Comparison of ENCODE assay signal across 1 cellular context in the genomic region with DNA sequence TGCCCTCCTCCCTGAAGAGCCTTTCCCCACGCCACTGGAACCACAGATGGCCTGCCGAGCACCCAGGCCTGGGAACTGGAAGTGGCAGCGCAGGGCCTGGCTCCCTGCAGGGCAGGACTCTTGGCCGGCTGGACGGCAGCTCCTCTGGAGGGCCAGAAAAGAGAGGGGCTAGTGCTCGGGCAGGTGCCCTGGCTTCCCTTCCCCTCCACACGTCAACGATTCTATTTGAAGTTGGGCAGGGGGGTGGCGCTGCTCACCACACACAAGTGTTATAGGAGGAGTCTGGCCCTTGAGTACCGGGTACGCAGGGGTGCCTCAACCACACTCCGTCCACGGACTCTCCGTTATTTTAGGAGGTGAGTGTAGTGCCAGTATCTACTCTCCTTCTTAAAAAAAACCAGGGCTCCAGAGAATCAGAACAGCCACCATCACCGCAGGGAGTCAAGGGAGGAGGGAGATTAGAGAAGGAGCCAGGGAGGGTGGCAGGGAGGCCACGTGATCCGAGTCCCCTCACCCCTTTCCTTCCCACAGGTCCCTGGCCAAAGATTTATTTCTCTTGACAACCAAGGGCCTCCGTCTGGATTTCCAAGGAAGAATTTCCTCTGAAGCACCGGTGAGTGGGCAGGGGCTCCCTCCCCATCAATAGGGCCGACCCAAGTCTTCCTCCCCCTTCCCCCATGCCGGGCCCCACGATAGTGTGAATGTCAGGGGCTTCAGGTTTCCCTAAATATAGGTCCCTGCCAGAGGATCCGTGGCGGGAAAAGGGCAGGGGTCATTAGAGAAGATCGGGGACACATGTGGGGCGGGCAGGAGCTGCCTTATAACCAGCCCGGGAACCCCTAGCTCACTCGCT.
TF ChIP-seq lines count a peak whose summit lies in the region.

No MANE protein-coding gene starts in this region.

TF ChIP-seq in HepG2, 621 proteins besides CTCF, POLR2A, EP300 and RAD21 (continued from another document and continues in another):
- no peak for TF ChIP-seq LCORL (IDR thresholded peaks at IDR 0.05)
- TF ChIP-seq LCORL (CRISPR knock-in tag; IDR thresholded peaks at IDR 0.05): peak; percentile 79
- TF ChIP-seq, protein P1, sequence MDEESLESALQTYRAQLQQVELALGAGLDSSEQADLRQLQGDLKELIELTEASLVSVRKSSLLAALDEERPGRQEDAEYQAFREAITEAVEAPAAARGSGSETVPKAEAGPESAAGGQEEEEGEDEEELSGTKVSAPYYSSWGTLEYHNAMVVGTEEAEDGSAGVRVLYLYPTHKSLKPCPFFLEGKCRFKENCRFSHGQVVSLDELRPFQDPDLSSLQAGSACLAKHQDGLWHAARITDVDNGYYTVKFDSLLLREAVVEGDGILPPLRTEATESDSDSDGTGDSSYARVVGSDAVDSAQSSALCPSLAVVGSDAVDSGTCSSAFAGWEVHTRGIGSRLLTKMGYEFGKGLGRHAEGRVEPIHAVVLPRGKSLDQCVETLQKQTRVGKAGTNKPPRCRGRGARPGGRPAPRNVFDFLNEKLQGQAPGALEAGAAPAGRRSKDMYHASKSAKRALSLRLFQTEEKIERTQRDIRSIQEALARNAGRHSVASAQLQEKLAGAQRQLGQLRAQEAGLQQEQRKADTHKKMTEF (CRISPR knock-in tag; IDR thresholded peaks at IDR 0.05): no peak; the same call in 1 of the 2 replicates
- peak; percentile 88 for TF ChIP-seq ZFX (CRISPR knock-in tag; IDR thresholded peaks at IDR 0.05; ENCODE audit: low read depth)
- TF ChIP-seq REPIN1 (CRISPR knock-in tag; IDR thresholded peaks at IDR 0.05; ENCODE audit: borderline replicate concordance, low read depth): peak; percentile 93
- no peak for TF ChIP-seq CHD2 (IDR thresholded peaks at IDR 0.05; ENCODE audit: low read depth, low read length)
- peak; percentile 85 for TF ChIP-seq ZNF777 (CRISPR knock-in tag; IDR thresholded peaks at IDR 0.05)
- TF ChIP-seq NFRKB (IDR thresholded peaks at IDR 0.05): no peak
- peak; percentile 75 for TF ChIP-seq YEATS2 (CRISPR knock-in tag; IDR thresholded peaks at IDR 0.05; ENCODE audit: borderline replicate concordance)
- 0 out of 2 replicates have a peak, but pooled peaks have one; percentile 42 for TF ChIP-seq ZBTB44 (CRISPR knock-in tag; IDR thresholded peaks at IDR 0.05)
- peak; percentile 73 for TF ChIP-seq RBM39 (IDR thresholded peaks at IDR 0.05; ENCODE audit: low read depth, low read length, poor library complexity, severe bottlenecking)
- TF ChIP-seq ZFYVE20 (CRISPR knock-in tag; IDR thresholded peaks at IDR 0.05; ENCODE audit: borderline replicate concordance, low read depth): peak; percentile 84; the same call in 1 of the 2 replicates
- 0 out of 2 replicates have a peak, but pooled peaks have one; percentile 16 for TF ChIP-seq ZNF484 (CRISPR knock-in tag; IDR thresholded peaks at IDR 0.05; ENCODE audit: borderline replicate concordance, low read depth)
- no peak for TF ChIP-seq ZFAT (CRISPR knock-in tag; conservative IDR thresholded peaks at IDR 0.05)
- TF ChIP-seq FOSL1 (CRISPR knock-in tag; IDR thresholded peaks at IDR 0.05; ENCODE audit: borderline replicate concordance): no peak
- TF ChIP-seq ZNF414 (CRISPR knock-in tag; IDR thresholded peaks at IDR 0.05): peak; percentile 46; the same call in 1 of the 2 replicates
- TF ChIP-seq, protein P2, sequence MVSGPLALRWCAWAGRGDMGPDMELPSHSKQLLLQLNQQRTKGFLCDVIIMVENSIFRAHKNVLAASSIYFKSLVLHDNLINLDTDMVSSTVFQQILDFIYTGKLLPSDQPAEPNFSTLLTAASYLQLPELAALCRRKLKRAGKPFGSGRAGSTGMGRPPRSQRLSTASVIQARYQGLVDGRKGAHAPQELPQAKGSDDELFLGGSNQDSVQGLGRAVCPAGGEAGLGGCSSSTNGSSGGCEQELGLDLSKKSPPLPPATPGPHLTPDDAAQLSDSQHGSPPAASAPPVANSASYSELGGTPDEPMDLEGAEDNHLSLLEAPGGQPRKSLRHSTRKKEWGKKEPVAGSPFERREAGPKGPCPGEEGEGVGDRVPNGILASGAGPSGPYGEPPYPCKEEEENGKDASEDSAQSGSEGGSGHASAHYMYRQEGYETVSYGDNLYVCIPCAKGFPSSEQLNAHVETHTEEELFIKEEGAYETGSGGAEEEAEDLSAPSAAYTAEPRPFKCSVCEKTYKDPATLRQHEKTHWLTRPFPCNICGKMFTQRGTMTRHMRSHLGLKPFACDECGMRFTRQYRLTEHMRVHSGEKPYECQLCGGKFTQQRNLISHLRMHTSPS (CRISPR knock-in tag; IDR thresholded peaks at IDR 0.05; ENCODE audit: low read depth): peak; percentile 25; the same call in 1 of the 2 replicates
- 0 out of 2 replicates have a peak, but pooled peaks have one; percentile 85 for TF ChIP-seq ZNF274 (CRISPR knock-in tag; IDR thresholded peaks at IDR 0.05)
- TF ChIP-seq ZNF660 (CRISPR knock-in tag; IDR thresholded peaks at IDR 0.05; ENCODE audit: borderline replicate concordance, low read depth): no peak
- peak; percentile 18; the same call in 1 of the 2 replicates for TF ChIP-seq SOX5 (CRISPR knock-in tag; IDR thresholded peaks at IDR 0.05; ENCODE audit: borderline replicate concordance)
- TF ChIP-seq ZNF44 (CRISPR knock-in tag; IDR thresholded peaks at IDR 0.05): no peak
- TF ChIP-seq YY1 (IDR thresholded peaks at IDR 0.05; ENCODE audit: insufficient read depth, insufficient replicate concordance, low read depth, low read length): peak; percentile 7
- TF ChIP-seq SMAD3 (CRISPR knock-in tag; IDR thresholded peaks at IDR 0.05): no peak
- TF ChIP-seq ZNF101 (CRISPR knock-in tag; IDR thresholded peaks at IDR 0.05; ENCODE audit: borderline replicate concordance, low read depth): peak; percentile 12
- TF ChIP-seq, protein P3, sequence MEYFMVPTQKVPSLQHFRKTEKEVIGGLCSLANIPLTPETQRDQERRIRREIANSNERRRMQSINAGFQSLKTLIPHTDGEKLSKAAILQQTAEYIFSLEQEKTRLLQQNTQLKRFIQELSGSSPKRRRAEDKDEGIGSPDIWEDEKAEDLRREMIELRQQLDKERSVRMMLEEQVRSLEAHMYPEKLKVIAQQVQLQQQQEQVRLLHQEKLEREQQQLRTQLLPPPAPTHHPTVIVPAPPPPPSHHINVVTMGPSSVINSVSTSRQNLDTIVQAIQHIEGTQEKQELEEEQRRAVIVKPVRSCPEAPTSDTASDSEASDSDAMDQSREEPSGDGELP (IDR thresholded peaks at IDR 0.05; ENCODE audit: borderline replicate concordance, low read depth): 0 out of 2 replicates have a peak, but pooled peaks have one; percentile 30
- 0 out of 2 replicates have a peak, but pooled peaks have one; percentile 51 for TF ChIP-seq ETV6 (CRISPR knock-in tag; conservative IDR thresholded peaks at IDR 0.05)
- TF ChIP-seq CREB1 (IDR thresholded peaks at IDR 0.05): no peak
- TF ChIP-seq CREB1 (CRISPR knock-in tag; IDR thresholded peaks at IDR 0.05): no peak
- TF ChIP-seq NPAS2 (CRISPR knock-in tag; IDR thresholded peaks at IDR 0.05; ENCODE audit: borderline replicate concordance): no peak
- TF ChIP-seq ZFP36L2 (CRISPR knock-in tag; IDR thresholded peaks at IDR 0.05): no peak
- TF ChIP-seq HOXA3 (CRISPR knock-in tag; IDR thresholded peaks at IDR 0.05): peak; percentile 50; the same call in 1 of the 2 replicates
- peak; percentile 83 for TF ChIP-seq XRCC5 (optimal IDR thresholded peaks at IDR 0.05; ENCODE audit: low read length)
- peak; percentile 57 for TF ChIP-seq RXRA (CRISPR knock-in tag; IDR thresholded peaks at IDR 0.05)
- TF ChIP-seq ZNF350 (CRISPR knock-in tag; IDR thresholded peaks at IDR 0.05; ENCODE audit: borderline replicate concordance, low read depth): peak; percentile 72
- TF ChIP-seq ZBTB20 (CRISPR knock-in tag; IDR thresholded peaks at IDR 0.05; ENCODE audit: borderline replicate concordance, low read depth): no peak
- 0 out of 2 replicates have a peak, but pooled peaks have one; percentile 1 for TF ChIP-seq ZNF772 (CRISPR knock-in tag; IDR thresholded peaks at IDR 0.05)
- TF ChIP-seq SIX1 (CRISPR knock-in tag; IDR thresholded peaks at IDR 0.05; ENCODE audit: borderline replicate concordance): 0 out of 2 replicates have a peak, but pooled peaks have one; percentile 10
- TF ChIP-seq, protein P4, sequence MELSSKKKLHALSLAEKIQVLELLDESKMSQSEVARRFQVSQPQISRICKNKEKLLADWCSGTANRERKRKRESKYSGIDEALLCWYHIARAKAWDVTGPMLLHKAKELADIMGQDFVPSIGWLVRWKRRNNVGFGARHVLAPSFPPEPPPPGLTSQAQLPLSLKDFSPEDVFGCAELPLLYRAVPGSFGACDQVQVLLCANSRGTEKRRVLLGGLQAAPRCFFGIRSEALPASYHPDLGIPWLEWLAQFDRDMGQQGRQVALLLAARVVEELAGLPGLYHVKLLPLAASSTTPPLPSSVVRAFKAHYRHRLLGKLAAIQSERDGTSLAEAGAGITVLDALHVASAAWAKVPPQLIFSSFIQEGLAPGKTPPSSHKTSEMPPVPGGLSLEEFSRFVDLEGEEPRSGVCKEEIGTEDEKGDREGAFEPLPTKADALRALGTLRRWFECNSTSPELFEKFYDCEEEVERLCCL (CRISPR knock-in tag; IDR thresholded peaks at IDR 0.05; ENCODE audit: borderline replicate concordance): no peak
- peak; percentile 94 for TF ChIP-seq SAP130 (CRISPR knock-in tag; IDR thresholded peaks at IDR 0.05; ENCODE audit: low read depth)
- TF ChIP-seq ZNF709 (CRISPR knock-in tag; IDR thresholded peaks at IDR 0.05): peak; percentile 85
- TF ChIP-seq ZNF10 (CRISPR knock-in tag; IDR thresholded peaks at IDR 0.05; ENCODE audit: borderline replicate concordance, low read depth): no peak
- no peak for TF ChIP-seq ZNF138 (CRISPR knock-in tag; IDR thresholded peaks at IDR 0.05; ENCODE audit: low read depth)
- TF ChIP-seq MTA1 (CRISPR knock-in tag; IDR thresholded peaks at IDR 0.05; ENCODE audit: borderline replicate concordance): peak; percentile 78; the same call in 1 of the 2 replicates
- 0 out of 2 replicates have a peak, but pooled peaks have one; percentile 39 for TF ChIP-seq ZNF740 (CRISPR knock-in tag; IDR thresholded peaks at IDR 0.05)
- TF ChIP-seq ZNF580 (CRISPR knock-in tag; IDR thresholded peaks at IDR 0.05; ENCODE audit: borderline replicate concordance, low read depth): peak; percentile 74; the same call in 1 of the 2 replicates
- no peak for TF ChIP-seq MAZ (IDR thresholded peaks at IDR 0.05; ENCODE audit: borderline replicate concordance, low read depth, low read length)
- 0 out of 2 replicates have a peak, but pooled peaks have one; percentile 39 for TF ChIP-seq MAZ (CRISPR knock-in tag; IDR thresholded peaks at IDR 0.05; ENCODE audit: low read depth)
- peak; percentile 63; the same call in 1 of the 2 replicates for TF ChIP-seq ZNF724P (CRISPR knock-in tag; IDR thresholded peaks at IDR 0.05; ENCODE audit: borderline replicate concordance)
- peak; percentile 43; the same call in 1 of the 2 replicates for TF ChIP-seq GATAD1 (CRISPR knock-in tag; IDR thresholded peaks at IDR 0.05)
- TF ChIP-seq PHF20 (CRISPR knock-in tag; IDR thresholded peaks at IDR 0.05): peak; percentile 42; the same call in 1 of the 2 replicates
- TF ChIP-seq NCOA2 (CRISPR knock-in tag; IDR thresholded peaks at IDR 0.05): 0 out of 2 replicates have a peak, but pooled peaks have one; percentile 7
- TF ChIP-seq ZNF607 (CRISPR knock-in tag; IDR thresholded peaks at IDR 0.05; ENCODE audit: borderline replicate concordance): 0 out of 2 replicates have a peak, but pooled peaks have one; percentile 5
- TF ChIP-seq, protein P5, sequence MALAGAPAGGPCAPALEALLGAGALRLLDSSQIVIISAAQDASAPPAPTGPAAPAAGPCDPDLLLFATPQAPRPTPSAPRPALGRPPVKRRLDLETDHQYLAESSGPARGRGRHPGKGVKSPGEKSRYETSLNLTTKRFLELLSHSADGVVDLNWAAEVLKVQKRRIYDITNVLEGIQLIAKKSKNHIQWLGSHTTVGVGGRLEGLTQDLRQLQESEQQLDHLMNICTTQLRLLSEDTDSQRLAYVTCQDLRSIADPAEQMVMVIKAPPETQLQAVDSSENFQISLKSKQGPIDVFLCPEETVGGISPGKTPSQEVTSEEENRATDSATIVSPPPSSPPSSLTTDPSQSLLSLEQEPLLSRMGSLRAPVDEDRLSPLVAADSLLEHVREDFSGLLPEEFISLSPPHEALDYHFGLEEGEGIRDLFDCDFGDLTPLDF (CRISPR knock-in tag; IDR thresholded peaks at IDR 0.05): no peak
- no peak for TF ChIP-seq HOXA9 (CRISPR knock-in tag; IDR thresholded peaks at IDR 0.05; ENCODE audit: borderline replicate concordance)
- TF ChIP-seq ZMYM4 (CRISPR knock-in tag; IDR thresholded peaks at IDR 0.05): no peak; the same call in 1 of the 2 replicates
- no peak for TF ChIP-seq ZSCAN12 (CRISPR knock-in tag; IDR thresholded peaks at IDR 0.05)
